In genomic region chr10:93384006-93384405, GRCh38 we compare ENCODE assay signal across 11 cellular contexts.
A peak's percentile ranks its signal among the peaks of the same experiment; 100 is the strongest.
DNase-seq lines count a peak whose midpoint lies in the region; ATAC-seq and TF ChIP-seq lines count a peak whose summit lies in the region.
"Had no signal": no experiment of that assay in that cellular context is flagged by ENCODE, and none has a peak within 500 bp of the region (broad histone marks: within the 10 kb centered on the region; RNA-seq: fewer than 3 reads in every experiment).

No MANE protein-coding gene starts in this region.

- H3K4me3 ChIP-seq in SJCRH30 (no peak overlapping the region), thoracic aorta (no peak overlapping the region)
- H3K4me3 ChIP-seq: SK-N-MC had no signal

- H3K9me3 ChIP-seq in SJCRH30 (replicated peaks) (no peaks in the 10 kb centered on the region), thoracic aorta (no peaks in the 10 kb centered on the region)

- ATAC-seq in thoracic aorta (ENCODE audit: insufficient number of reproducible peaks, low FRiP score, low read depth), result no peak
- ATAC-seq in omental fat pad (ENCODE audit: low FRiP score), result no peak

- TF ChIP-seq CTCF in thoracic aorta (IDR thresholded peaks at IDR 0.05), result no peak
- no peak for TF ChIP-seq CTCF in omental fat pad (IDR thresholded peaks at IDR 0.05)

- H3K27ac ChIP-seq in SJCRH30, result peak overlapping the region; percentile 65
- H3K27ac ChIP-seq in thoracic aorta, result peak overlapping the region; percentile 72 to 73
- H3K27ac ChIP-seq: 22Rv1, SK-N-MC had no signal

- H3K27me3 ChIP-seq in SJCRH30, result no peaks in the 10 kb centered on the region
- no peaks in the 10 kb centered on the region for H3K27me3 ChIP-seq in thoracic aorta (replicated peaks; ENCODE audit: insufficient read depth)

- DNase-seq in DMS 273 (lab: John Stamatoyannopoulos, UW; ENCODE audit: unreplicated experiment) (peak; percentile 12), DMS 273 treated with DMSO at 0.1 percent for 48 hours (lab: John Stamatoyannopoulos, UW) (no peak), SJCRH30 (peak; percentile 75 to 84), iPS-NIHi7 (ENCODE audit: extremely low spot score) (peak; percentile 27), thoracic aorta (ENCODE audit: low spot score) (no peak), NCI-H1436 (lab: John Stamatoyannopoulos, UW) (no peak), omental fat pad (ENCODE audit: low spot score) (no peak), NCI-H2029 (lab: John Stamatoyannopoulos, UW) (no peak)
- DNase-seq: NCI-H1694 treated with DMSO at 0.1 percent for 48 hours had no signal

- H3K4me1 ChIP-seq in SJCRH30 (peaks cover 23% of the 10 kb centered on the region), thoracic aorta (ENCODE audit: control insufficient read depth in 1 of 2, low read depth in 2 of 2) (peaks cover 31 to 59% of the 10 kb centered on the region in 2 donors)

- H3K36me3 ChIP-seq in SJCRH30 (no peaks in the 10 kb centered on the region), thoracic aorta (peaks cover 9% of the 10 kb centered on the region)

Comparison
In these comparisons a context has a peak if more than half of its experiments do, and no peak if none do; other contexts are left out.
1. DNase-seq: peak in DMS 273 (single experiment), SJCRH30 (2 of 2) and iPS-NIHi7 (single experiment); none in DMS 273 treated with DMSO at 0.1 percent for 48 hours (single experiment), thoracic aorta (single experiment), NCI-H1436 (single experiment), omental fat pad (single experiment) and NCI-H2029 (single experiment).